In genomic region chr7:95545007-95545615, GRCh38 we compare ENCODE assay signal across 8 cellular contexts. TPM values are rescaled to one million over a fixed set of nuclear protein-coding genes. Genes with fewer than 3 reads are reported as not detected.
DNase-seq lines count a peak whose midpoint lies in the region; ATAC-seq, FAIRE-seq and TF ChIP-seq lines count a peak whose summit lies in the region.

No MANE protein-coding gene starts in this region.

- H3K4me3 ChIP-seq in breast epithelium, result peak overlapping the region; percentile 31 to 58 (median 38)
- H3K4me3 ChIP-seq in keratinocyte (ENCODE audit: control insufficient read depth in 2 of 3, extremely low read depth in 1 of 3, insufficient read depth in 2 of 3, low read depth in 1 of 3, low read length in 3 of 3), result peak overlapping the region in 2 of 3 experiments; percentile 48 to 54

- intact Hi-C loops in breast epithelium (cut with DNase I; ENCODE audit: low total_unique reads), result no loop called here

- H2AFZ ChIP-seq in keratinocyte (ENCODE audit: control insufficient read depth, low read length), result peak overlapping the region; percentile 89

- dilution Hi-C loops in keratinocyte (cut with MboI; ENCODE audit: extremely low pct_ligation_motif_present, low sequenced_read_pairs), result no loop called here

- H3K27ac Mint-ChIP-seq in stimulated activated memory B cell treated with anti-CD40 and anti-IgM and Interleukin-4, amounts not matched to agents 10 μg/mL and 1 μg/mL and 100 μg/mL, for 72 hours, result peak overlapping the region; percentile 15

- TF ChIP-seq CTCF in D721Med (IDR thresholded peaks at IDR 0.05; ENCODE audit: insufficient read depth, missing control alignments) (peak; percentile 48), LNCAP (IDR thresholded peaks at IDR 0.05) (peak; percentile 92), breast epithelium (IDR thresholded peaks at IDR 0.05) (peak; percentile 36 to 78 (median 68)), keratinocyte (optimal IDR thresholded peaks at IDR 0.05 in 1 of 3, IDR thresholded peaks at IDR 0.05 in 1 of 3, conservative IDR thresholded peaks at IDR 0.05 in 1 of 3; ENCODE audit: extremely low read depth in 1 of 3, insufficient read depth in 2 of 3, low read length in 3 of 3) (peak; percentile 57 to 62 (median 62))

- H3K9me3 ChIP-seq in breast epithelium (no peaks in the 10 kb centered on the region), keratinocyte (ENCODE audit: control insufficient read depth, low read depth, low read length) (no peaks in the 10 kb centered on the region)

- H3K79me2 ChIP-seq in keratinocyte (ENCODE audit: control insufficient read depth, insufficient read depth, low read length), result no peaks in the 10 kb centered on the region

- no peaks in the 10 kb centered on the region for H3K36me3 ChIP-seq in breast epithelium
- no peaks in the 10 kb centered on the region for H3K36me3 ChIP-seq in keratinocyte (ENCODE audit: control insufficient read depth in 2 of 2, extremely low read depth in 1 of 2, insufficient read depth in 2 of 2, low read length in 2 of 2)

- peak overlapping the region; percentile 77 to 84 for H3K27ac ChIP-seq in breast epithelium
- H3K27ac ChIP-seq in keratinocyte (ENCODE audit: control insufficient read depth, insufficient read depth, low read length), result peak overlapping the region; percentile 44

- H3K4me2 ChIP-seq in keratinocyte (ENCODE audit: control insufficient read depth, extremely low read depth, insufficient read depth, low read depth, low read length), result peak overlapping the region; percentile 82

- no peaks in the 10 kb centered on the region for H3K9me3 Mint-ChIP-seq in stimulated activated memory B cell treated with anti-CD40 and anti-IgM and Interleukin-4, amounts not matched to agents 10 μg/mL and 1 μg/mL and 100 μg/mL, for 72 hours

- no peaks in the 10 kb centered on the region for H4K20me1 ChIP-seq in keratinocyte (ENCODE audit: control insufficient read depth, extremely low read depth, insufficient read depth, low read length)

- no peak overlapping the region for H3K4me3 Mint-ChIP-seq in stimulated activated memory B cell treated with anti-CD40 and anti-IgM and Interleukin-4, amounts not matched to agents 10 μg/mL and 1 μg/mL and 100 μg/mL, for 72 hours

- DNase-seq in D721Med (ENCODE audit: insufficient read length, low spot score) (no peak), breast epithelium (ENCODE audit: low spot score in 2 of 2) (peak in 1 of 2 donors; percentile 63), keratinocyte (ENCODE audit: low read depth, low spot score) (no peak), NCI-H1048 (lab: John Stamatoyannopoulos, UW) (no peak), activated gamma-delta T cell (lab: John Stamatoyannopoulos, UW) (no peak)

- TF ChIP-seq POLR2A in breast epithelium (IDR thresholded peaks at IDR 0.05), result no peak

- no peak for ATAC-seq in stimulated activated memory B cell treated with anti-CD40 and anti-IgM and Interleukin-4, amounts not matched to agents 10 μg/mL and 1 μg/mL and 100 μg/mL, for 72 hours
- no peak for ATAC-seq in GM19455 (IDR thresholded peaks at IDR 0.05; ENCODE audit: unreplicated experiment)

- peak overlapping the region; percentile 19 for H3K9ac ChIP-seq in keratinocyte (ENCODE audit: control insufficient read depth, extremely low read depth, insufficient read depth, low read length)

- H3K27me3 ChIP-seq in breast epithelium (no peaks in the 10 kb centered on the region), keratinocyte (ENCODE audit: control insufficient read depth, extremely low read depth, insufficient read depth, low read length) (peaks cover 4% of the 10 kb centered on the region)

- no peaks in the 10 kb centered on the region for H3K27me3 Mint-ChIP-seq in stimulated activated memory B cell treated with anti-CD40 and anti-IgM and Interleukin-4, amounts not matched to agents 10 μg/mL and 1 μg/mL and 100 μg/mL, for 72 hours

- H3K9me1 ChIP-seq in keratinocyte (ENCODE audit: control insufficient read depth, extremely low read depth, insufficient read depth, low read length), result no peaks in the 10 kb centered on the region

- H3K36me3 Mint-ChIP-seq in stimulated activated memory B cell treated with anti-CD40 and anti-IgM and Interleukin-4, amounts not matched to agents 10 μg/mL and 1 μg/mL and 100 μg/mL, for 72 hours, result peaks cover 3% of the 10 kb centered on the region

- peaks cover 8% of the 10 kb centered on the region for H3K4me1 Mint-ChIP-seq in stimulated activated memory B cell treated with anti-CD40 and anti-IgM and Interleukin-4, amounts not matched to agents 10 μg/mL and 1 μg/mL and 100 μg/mL, for 72 hours

- FAIRE-seq in D721Med (lab: Jason Lieb, UNC) (peak; percentile 46), keratinocyte (lab: Jason Lieb, UNC) (peak; percentile 49)

- H3K4me1 ChIP-seq in breast epithelium, result peaks cover 2 to 12% of the 10 kb centered on the region in 2 donors
- peaks cover 13% of the 10 kb centered on the region for H3K4me1 ChIP-seq in keratinocyte (ENCODE audit: control insufficient read depth, extremely low read depth, insufficient read depth, low read length)

RNA-seq across cellular contexts. Expression of gene PDK4, which starts 51.2 kb away (rescaled TPM):
- total RNA-seq in breast epithelium, result 100 to 1,000 TPM; 507 to 797 (median 729) TPM
- not detected in 3 replicates for polyA plus RNA-seq in keratinocyte
- polyA plus RNA-seq in keratinocyte (2011; ENCODE audit: low read depth), result 9.4 TPM
- polyA plus RNA-seq in keratinocyte (2011; cell fraction: cytosol; rRNA removed), result not detected in 2 replicates
- not detected in 2 replicates for polyA plus RNA-seq in keratinocyte (2011; cell fraction: nucleus; rRNA removed)
- 12.0 TPM in 1 of 2 replicates, not detected in the other for polyA plus RNA-seq in keratinocyte (2012; ENCODE audit: low replicate concordance)
- polyA minus RNA-seq in keratinocyte, result not detected in 3 replicates
- 3.8 TPM for polyA minus RNA-seq in keratinocyte (2011; cell fraction: cytosol; rRNA and poly(A)+ RNA removed)
- polyA minus RNA-seq in keratinocyte (2011; cell fraction: nucleus; rRNA and poly(A)+ RNA removed), result not detected in 2 replicates

RNA-seq across cellular contexts. Expression of gene ASB4, which starts 59.4 kb away (rescaled TPM):
- under 1 TPM; 0.16 to 0.33 (median 0.29) TPM for total RNA-seq in breast epithelium
- not detected in 3 replicates for polyA plus RNA-seq in keratinocyte
- not detected for polyA plus RNA-seq in keratinocyte (2011; ENCODE audit: low read depth)
- polyA plus RNA-seq in keratinocyte (2011; cell fraction: cytosol; rRNA removed), result not detected in 2 replicates
- not detected in 2 replicates for polyA plus RNA-seq in keratinocyte (2011; cell fraction: nucleus; rRNA removed)
- polyA plus RNA-seq in keratinocyte (2012; ENCODE audit: low replicate concordance), result not detected in 2 replicates
- polyA minus RNA-seq in keratinocyte, result not detected in 3 replicates
- not detected for polyA minus RNA-seq in keratinocyte (2011; cell fraction: cytosol; rRNA and poly(A)+ RNA removed)
- not detected in 2 replicates for polyA minus RNA-seq in keratinocyte (2011; cell fraction: nucleus; rRNA and poly(A)+ RNA removed)
